25 cellular contexts compared by ENCODE assay signal in genomic region chr7:16491148-16491547, GRCh38. TPM values are rescaled to one million over a fixed set of nuclear protein-coding genes. Genes with fewer than 3 reads are reported as not detected.
"Had no signal": no experiment of that assay in that cellular context is flagged by ENCODE, and none has a peak within 500 bp of the region (broad histone marks: within the 10 kb centered on the region; RNA-seq: fewer than 3 reads in every experiment).

No MANE protein-coding gene starts in this region.

- H3K4me1 Mint-ChIP-seq: activated B cell treated with CpG ODN at 0.5 μM for 24 hours; naive thymus-derived CD8-positive, alpha-beta T cell had no signal

- H3K27me3 Mint-ChIP-seq: brain had no signal

- H3K27ac Mint-ChIP-seq: activated B cell treated with CpG ODN at 0.5 μM for 24 hours; activated CD8-positive, alpha-beta T cell treated with anti-CD3 and anti-CD28 coated beads for 36 hours; activated naive CD4-positive, alpha-beta T cell treated with anti-CD3 and anti-CD28 coated beads, Interleukin-2, amount 50 U/mL, for 72 hours; naive thymus-derived CD8-positive, alpha-beta T cell had no signal

- H3K36me3 Mint-ChIP-seq: activated naive CD4-positive, alpha-beta T cell treated with anti-CD3 and anti-CD28 coated beads, Interleukin-2, amount 50 U/mL, for 72 hours; brain had no signal

- H3K9me3 Mint-ChIP-seq: activated B cell treated with CpG ODN at 0.5 μM for 24 hours; activated CD8-positive, alpha-beta T cell treated with anti-CD3 and anti-CD28 coated beads for 36 hours; activated naive CD4-positive, alpha-beta T cell treated with anti-CD3 and anti-CD28 coated beads, Interleukin-2, amount 50 U/mL, for 72 hours had no signal

- H3K4me3 Mint-ChIP-seq: activated B cell treated with CpG ODN at 0.5 μM for 24 hours; activated CD8-positive, alpha-beta T cell treated with anti-CD3 and anti-CD28 coated beads for 36 hours; naive thymus-derived CD8-positive, alpha-beta T cell had no signal

- DNase-seq: activated B cell treated with CpG ODN at 0.5 μM for 24 hours; activated CD4-positive, alpha-beta T cell treated with anti-CD3 and anti-CD28 coated beads for 48 hours; activated CD8-positive, alpha-beta T cell treated with anti-CD3 and anti-CD28 coated beads for 36 hours; activated effector memory CD4-positive, alpha-beta T cell treated with anti-CD3 and anti-CD28 coated beads, Interleukin-2, amount 50 U/mL, for 16 hours; activated T-cell treated with anti-CD3 and anti-CD28 coated beads, Interleukin-2, amount 50 U/mL, for 48 hours; amniotic stem cell; effector memory CD4-positive, alpha-beta T cell; heart left ventricle; mammary epithelial cell; naive thymus-derived CD8-positive, alpha-beta T cell; nucleus accumbens; stimulated activated CD4-positive, alpha-beta T cell treated with anti-CD3 and anti-CD28 coated beads, Interleukin-4, amount 100 ng/mL, for 4 hours; stimulated activated CD8-positive, alpha-beta memory T cell treated with anti-CD3 and anti-CD28 coated beads, Interleukin-4, amount 100 ng/mL, for 48 hours; stimulated activated naive CD4-positive, alpha-beta T cell treated with Interleukin-2 at 50 U/mL for 16 hours; T-helper 2 cell; uterus had no signal

- ATAC-seq: activated CD8-positive, alpha-beta T cell treated with anti-CD3 and anti-CD28 coated beads for 36 hours; activated naive CD4-positive, alpha-beta T cell treated with anti-CD3 and anti-CD28 coated beads, Interleukin-2, amount 50 U/mL, for 72 hours; heart left ventricle; left lobe of liver; naive thymus-derived CD8-positive, alpha-beta T cell had no signal

RNA-seq across cellular contexts. Expression of gene SOSTDC1, which starts 25.6 kb away (rescaled TPM):
- total RNA-seq: activated B cell treated with CpG ODN at 0.5 μM for 24 hours; activated CD8-positive, alpha-beta T cell treated with anti-CD3 and anti-CD28 coated beads for 36 hours; activated naive CD4-positive, alpha-beta T cell treated with anti-CD3 and anti-CD28 coated beads, Interleukin-2, amount 50 U/mL, for 72 hours; left lobe of liver; naive thymus-derived CD8-positive, alpha-beta T cell; posterior vena cava had no signal

RNA-seq across cellular contexts. Expression of gene LRRC72, which starts 35.5 kb away (rescaled TPM):
- total RNA-seq: activated B cell treated with CpG ODN at 0.5 μM for 24 hours; activated CD8-positive, alpha-beta T cell treated with anti-CD3 and anti-CD28 coated beads for 36 hours; activated naive CD4-positive, alpha-beta T cell treated with anti-CD3 and anti-CD28 coated beads, Interleukin-2, amount 50 U/mL, for 72 hours; fibroblast of lung; frontal cortex; heart left ventricle; left lobe of liver; mammary epithelial cell; mucosa of gallbladder; naive thymus-derived CD8-positive, alpha-beta T cell; posterior vena cava; right atrium auricular region; tibial nerve; uterus had no signal
